In genomic region chr10:24722676-24723385, GRCh38 we compare ENCODE assay signal across 8 cellular contexts. TPM values are rescaled to one million over a fixed set of nuclear protein-coding genes. Genes with fewer than 3 reads are reported as not detected.
DNase-seq lines count a peak whose midpoint lies in the region; ATAC-seq and TF ChIP-seq lines count a peak whose summit lies in the region.

No MANE protein-coding gene starts in this region.

- peak overlapping the region; percentile 93 for H3K4me2 ChIP-seq in GM23338

- no peak overlapping the region for H3K27ac ChIP-seq in GM23338 (ENCODE audit: low read depth)

- DNase-seq in GM12864 (ENCODE audit: low read depth), result no peak
- peak; percentile 67 for DNase-seq in GM23338 (ENCODE audit: low spot score)
- DNase-seq in M059J (ENCODE audit: low read depth), result peak; percentile 27
- peak; percentile 26 to 28 (median 28) for DNase-seq in activated CD8-positive, alpha-beta memory T cell treated with anti-CD3 and anti-CD28 coated beads for 48 hours (ENCODE audit: low read depth in 2 of 3, low spot score in 2 of 3)
- peak; percentile 62 for DNase-seq in endothelial cell (ENCODE audit: low spot score)
- peak; percentile 59 to 75 (median 69) for DNase-seq in mucosa of descending colon
- DNase-seq in stimulated activated naive CD8-positive, alpha-beta T cell treated with anti-CD3 and anti-CD28 coated beads, Interleukin-15, Interleukin-2, amounts not matched to agents 100 U/mL and 50 U/mL, for 24 hours, result peak; percentile 58
- no peak for DNase-seq in NCI-H774 (lab: John Stamatoyannopoulos, UW)

- peaks cover 45% of the 10 kb centered on the region for H3K79me2 ChIP-seq in GM23338 (replicated peaks; ENCODE audit: insufficient read depth)

- H3K4me1 Mint-ChIP-seq in GM23338 (peaks cover 21% of the 10 kb centered on the region), endothelial cell (ENCODE audit: unreplicated experiment) (peaks cover 21% of the 10 kb centered on the region)

- H4K20me1 ChIP-seq in GM23338 (replicated peaks; ENCODE audit: insufficient read depth), result peaks cover 9% of the 10 kb centered on the region; the same call in 1 of the 2 replicates

- no peaks in the 10 kb centered on the region for H3K9me3 ChIP-seq in mucosa of descending colon

- no peaks in the 10 kb centered on the region; the same call in 2 of the 3 replicates for H3K36me3 Mint-ChIP-seq in GM23338 (ENCODE audit: low read depth)
- peaks cover 5% of the 10 kb centered on the region for H3K36me3 Mint-ChIP-seq in endothelial cell (ENCODE audit: low read depth, unreplicated experiment)

- H3K4me1 ChIP-seq in GM23338 (ENCODE audit: insufficient read depth) (peaks cover 49% of the 10 kb centered on the region), mucosa of descending colon (ENCODE audit: low read depth) (peaks cover 26% of the 10 kb centered on the region)

- H3K4me3 ChIP-seq in GM12864 (ENCODE audit: low read depth, low read length) (peak overlapping the region; percentile 76), GM23338 (peak overlapping the region; percentile 69), mucosa of descending colon (peak overlapping the region; percentile 55)

- H3K36me3 ChIP-seq in GM23338 (ENCODE audit: insufficient read depth) (no peaks in the 10 kb centered on the region), mucosa of descending colon (ENCODE audit: low read depth) (no peaks in the 10 kb centered on the region)

- H3K4me3 Mint-ChIP-seq in GM23338 (peak overlapping the region; percentile 83), endothelial cell (ENCODE audit: unreplicated experiment) (peak overlapping the region; percentile 92)

- H3K27ac Mint-ChIP-seq in GM23338 (no peak overlapping the region), endothelial cell (ENCODE audit: unreplicated experiment) (peak overlapping the region; percentile 90)

- peaks cover 28% of the 10 kb centered on the region for H3K27me3 Mint-ChIP-seq in GM23338 (ENCODE audit: insufficient read depth, low read depth, poor library complexity)
- peaks cover 3% of the 10 kb centered on the region for H3K27me3 Mint-ChIP-seq in endothelial cell (ENCODE audit: unreplicated experiment)

- peak; percentile 18 for ATAC-seq in GM23338
- ATAC-seq in mucosa of descending colon, result peak; percentile 35
- ATAC-seq in stimulated activated naive CD8-positive, alpha-beta T cell treated with anti-CD3 and anti-CD28 coated beads, Interleukin-15, Interleukin-2, amounts not matched to agents 100 U/mL and 50 U/mL, for 24 hours, result peak; percentile 17

- H3K9me3 Mint-ChIP-seq in GM23338 (no peaks in the 10 kb centered on the region; the same call in 2 of the 3 replicates), endothelial cell (ENCODE audit: unreplicated experiment) (no peaks in the 10 kb centered on the region)

- TF ChIP-seq CTCF in GM12864 (IDR thresholded peaks at IDR 0.05; ENCODE audit: low read depth, low read length, missing control alignments) (no peak), GM23338 (conservative IDR thresholded peaks at IDR 0.05; ENCODE audit: low read depth in 2 of 2) (no peak), endothelial cell (IDR thresholded peaks at IDR 0.05; ENCODE audit: unreplicated experiment) (no peak), mucosa of descending colon (IDR thresholded peaks at IDR 0.05) (no peak)

- intact Hi-C loops in mucosa of descending colon (cut with DNase I, micrococcal nuclease), result loop anchor here in 1 of 2 donors (5.0 kb wide), 1 partner anchor 229 kb away; the partner anchor contains the start of gene PRTFDC1

- H3F3A ChIP-seq in GM23338 (replicated peaks; ENCODE audit: low read depth), result 0 out of 2 replicates have a peak, but pooled peaks cover 4% of the 10 kb centered on the region

- H3K9me2 ChIP-seq in GM23338 (ENCODE audit: insufficient read depth), result no peaks in the 10 kb centered on the region

- peaks cover 54% of the 10 kb centered on the region for H3K27me3 ChIP-seq in GM23338 (ENCODE audit: insufficient read depth)

- 0 out of 2 replicates have a peak overlapping the region, but pooled peaks have one; percentile 80 for H2AFZ ChIP-seq in GM23338

TF ChIP-seq in GM23338, 12 proteins besides CTCF, POLR2A, EP300 and RAD21 (continues in another document):
- no peak for TF ChIP-seq ETS1 (IDR thresholded peaks at IDR 0.05)
- no peak for TF ChIP-seq REST (IDR thresholded peaks at IDR 0.05; ENCODE audit: unreplicated experiment)

RNA-seq across cellular contexts. Expression of gene ARHGAP21, which starts 0.9 kb away (rescaled TPM):
- 42.0 and 44.5 TPM in 2 replicates for total RNA-seq in GM23338 (2014; rRNA removed; shearing (Covaris generic))
- polyA plus RNA-seq in GM23338 (2016; fragmentation: Nextera tagmentation; extraction: Ambion mirVana), result 14.5 and 15.3 TPM in 2 replicates
- total RNA-seq in M059J (2014; rRNA removed; shearing (Covaris generic)), result 22.3 and 26.4 TPM in 2 replicates
- total RNA-seq in endothelial cell (ENCODE audit: unreplicated experiment), result 100 TPM
- total RNA-seq in mucosa of descending colon, result 100 to 1,000 TPM in 2 of 3 donors, 10 to 100 TPM in 1; 91.3 to 127 (median 109) TPM

Comparison
In these comparisons a context has a peak if more than half of its experiments do, and no peak if none do; other contexts are left out.
1. DNase-seq: peak in GM23338 (single experiment), M059J (single experiment), activated CD8-positive, alpha-beta memory T cell treated with anti-CD3 and anti-CD28 coated beads for 48 hours (3 of 3), endothelial cell (single experiment), mucosa of descending colon (3 of 3) and stimulated activated naive CD8-positive, alpha-beta T cell treated with anti-CD3 and anti-CD28 coated beads, Interleukin-15, Interleukin-2, amounts not matched to agents 100 U/mL and 50 U/mL, for 24 hours (single experiment); none in GM12864 (single experiment) and NCI-H774 (single experiment).
2. Peak in every context shown above with its lines, with median percentiles within 50 percentile points of each other: H3K4me3 ChIP-seq and ATAC-seq.